ENCODE assay signal across 1 cellular context in genomic region chr3:32447865-32448400, GRCh38.
TF ChIP-seq lines count a peak whose summit lies in the region.

No MANE protein-coding gene starts in this region.

TF ChIP-seq in endothelial cell of umbilical vein, 7 proteins besides CTCF, POLR2A, EP300 and RAD21:
- no peak for TF ChIP-seq POLR2AphosphoS5 (IDR thresholded peaks at IDR 0.05; ENCODE audit: insufficient read depth, low read depth, low read length)
- TF ChIP-seq MAX (IDR thresholded peaks at IDR 0.05; ENCODE audit: insufficient read depth, insufficient read length): no peak
